16 cellular contexts compared by ENCODE assay signal in genomic region chr7:119397156-119397555, GRCh38.
DNase-seq lines count a peak whose midpoint lies in the region; ATAC-seq and TF ChIP-seq lines count a peak whose summit lies in the region.
"Had no signal": no experiment of that assay in that cellular context is flagged by ENCODE, and none has a peak within 500 bp of the region (broad histone marks: within the 10 kb centered on the region; RNA-seq: fewer than 3 reads in every experiment).

No MANE protein-coding gene starts in this region.

- no peaks in the 10 kb centered on the region for H3K79me2 ChIP-seq in neural progenitor cell (ENCODE audit: low read depth)

- intact Hi-C loops in Calu3 (cut with micrococcal nuclease; ENCODE audit: unreplicated experiment), result loop anchor here (10.0 kb wide), 1 partner anchor 1158 kb away; no protein-coding TSS in a partner anchor

- H3K27me3 Mint-ChIP-seq in neural progenitor cell (ENCODE audit: insufficient read depth, low read depth) (no peaks in the 10 kb centered on the region), Calu3 (ENCODE audit: unreplicated experiment) (no peaks in the 10 kb centered on the region)
- no peaks in the 10 kb centered on the region for H3K27me3 Mint-ChIP-seq in activated naive CD8-positive, alpha-beta T cell treated with anti-CD3 and anti-CD28 coated beads, Interleukin-2, amount 50 U/mL, for 24 hours
- H3K27me3 Mint-ChIP-seq: activated CD4-positive, alpha-beta T cell treated with anti-CD3 and anti-CD28 coated beads, Interleukin-2, amount 10 ng/mL, durations not matched to agents 7 days and 5 days; naive thymus-derived CD8-positive, alpha-beta T cell had no signal

- H3K4me3 Mint-ChIP-seq in neural progenitor cell (no peak overlapping the region), Calu3 (ENCODE audit: low read depth, unreplicated experiment) (no peak overlapping the region)
- H3K4me3 Mint-ChIP-seq in stimulated activated effector memory CD8-positive, alpha-beta T cell treated with anti-CD3 and anti-CD28 coated beads, Interleukin-12 subunit alpha, Interleukin-12 subunit beta, amount 100 ng/mL, for 72 hours, result no peak overlapping the region
- H3K4me3 Mint-ChIP-seq in activated naive CD8-positive, alpha-beta T cell treated with anti-CD3 and anti-CD28 coated beads, Interleukin-2, amount 50 U/mL, for 24 hours, result no peak overlapping the region
- H3K4me3 Mint-ChIP-seq: activated CD4-positive, alpha-beta T cell treated with anti-CD3 and anti-CD28 coated beads, Interleukin-2, amount 10 ng/mL, durations not matched to agents 7 days and 5 days; naive thymus-derived CD8-positive, alpha-beta T cell; T-helper 2 cell treated with Interferon-gamma antibody and Interleukin-4, amounts not matched to agents 5 μg/mL and 100 μg/mL, for 36 hours had no signal

- CTCF ChIA-PET in Calu3 (lab: Charles Lee), result no interaction called here

- no peaks in the 10 kb centered on the region for H3K27me3 ChIP-seq in neural progenitor cell
- H3K27me3 ChIP-seq: sigmoid colon had no signal

- no TSS peak for BruUV-seq in Calu3 (replicated peaks; lab: Mats Ljungman, UMichigan)

- H3K9me3 Mint-ChIP-seq in neural progenitor cell (no peaks in the 10 kb centered on the region), Calu3 (ENCODE audit: low read depth, unreplicated experiment) (no peaks in the 10 kb centered on the region)
- peaks cover 5% of the 10 kb centered on the region for H3K9me3 Mint-ChIP-seq in stimulated activated effector memory CD8-positive, alpha-beta T cell treated with anti-CD3 and anti-CD28 coated beads, Interleukin-12 subunit alpha, Interleukin-12 subunit beta, amount 100 ng/mL, for 72 hours
- H3K9me3 Mint-ChIP-seq in activated naive CD8-positive, alpha-beta T cell treated with anti-CD3 and anti-CD28 coated beads, Interleukin-2, amount 50 U/mL, for 24 hours, result peaks cover 4% of the 10 kb centered on the region
- H3K9me3 Mint-ChIP-seq: activated CD4-positive, alpha-beta T cell treated with anti-CD3 and anti-CD28 coated beads, Interleukin-2, amount 10 ng/mL, durations not matched to agents 7 days and 5 days had no signal

- ATAC-seq in GM19351 (IDR thresholded peaks at IDR 0.05; ENCODE audit: unreplicated experiment), result peak; percentile 80
- peak; percentile 91 for ATAC-seq in HG02610 (IDR thresholded peaks at IDR 0.05; ENCODE audit: unreplicated experiment)
- ATAC-seq in HG03159 (IDR thresholded peaks at IDR 0.05; ENCODE audit: unreplicated experiment), result peak; percentile 91
- no peak for ATAC-seq in stimulated activated effector memory CD8-positive, alpha-beta T cell treated with anti-CD3 and anti-CD28 coated beads, Interleukin-12 subunit alpha, Interleukin-12 subunit beta, amount 100 ng/mL, for 72 hours
- ATAC-seq in activated naive CD8-positive, alpha-beta T cell treated with anti-CD3 and anti-CD28 coated beads, Interleukin-2, amount 50 U/mL, for 24 hours, result no peak
- ATAC-seq: left colon; naive thymus-derived CD8-positive, alpha-beta T cell had no signal

- TF ChIP-seq CTCF in neural progenitor cell (IDR thresholded peaks at IDR 0.05) (no peak), Calu3 (IDR thresholded peaks at IDR 0.05; ENCODE audit: unreplicated experiment) (no peak)

- DNase-seq in neural progenitor cell (ENCODE audit: low spot score) (no peak), Calu3 (no peak)
- no peak for DNase-seq in stimulated activated effector memory CD8-positive, alpha-beta T cell treated with anti-CD3 and anti-CD28 coated beads, Interleukin-12 subunit alpha, Interleukin-12 subunit beta, amount 100 ng/mL, for 72 hours (ENCODE audit: low spot score in 2 of 2)
- DNase-seq in activated naive CD8-positive, alpha-beta T cell treated with anti-CD3 and anti-CD28 coated beads, Interleukin-2, amount 50 U/mL, for 24 hours, result no peak
- DNase-seq: activated CD4-positive, alpha-beta T cell treated with anti-CD3 and anti-CD28 coated beads, Interleukin-2, amount 10 ng/mL, durations not matched to agents 7 days and 5 days; activated gamma-delta T cell treated with Interleukin-2 at 50 U/mL for 16 hours; glutamatergic neuron; left colon; naive thymus-derived CD8-positive, alpha-beta T cell; NCI-H1048; sigmoid colon had no signal

- H3K4me1 Mint-ChIP-seq in neural progenitor cell (no peaks in the 10 kb centered on the region), Calu3 (ENCODE audit: low read depth, unreplicated experiment) (no peaks in the 10 kb centered on the region)
- no peaks in the 10 kb centered on the region for H3K4me1 Mint-ChIP-seq in stimulated activated effector memory CD8-positive, alpha-beta T cell treated with anti-CD3 and anti-CD28 coated beads, Interleukin-12 subunit alpha, Interleukin-12 subunit beta, amount 100 ng/mL, for 72 hours
- no peaks in the 10 kb centered on the region for H3K4me1 Mint-ChIP-seq in activated naive CD8-positive, alpha-beta T cell treated with anti-CD3 and anti-CD28 coated beads, Interleukin-2, amount 50 U/mL, for 24 hours
- H3K4me1 Mint-ChIP-seq: activated CD4-positive, alpha-beta T cell treated with anti-CD3 and anti-CD28 coated beads, Interleukin-2, amount 10 ng/mL, durations not matched to agents 7 days and 5 days; naive thymus-derived CD8-positive, alpha-beta T cell had no signal

- no peak overlapping the region for H3K4me2 ChIP-seq in neural progenitor cell

- H3K27ac Mint-ChIP-seq in neural progenitor cell (no peak overlapping the region), Calu3 (ENCODE audit: unreplicated experiment) (no peak overlapping the region)
- no peak overlapping the region for H3K27ac Mint-ChIP-seq in stimulated activated effector memory CD8-positive, alpha-beta T cell treated with anti-CD3 and anti-CD28 coated beads, Interleukin-12 subunit alpha, Interleukin-12 subunit beta, amount 100 ng/mL, for 72 hours
- H3K27ac Mint-ChIP-seq in activated naive CD8-positive, alpha-beta T cell treated with anti-CD3 and anti-CD28 coated beads, Interleukin-2, amount 50 U/mL, for 24 hours, result no peak overlapping the region
- H3K27ac Mint-ChIP-seq: activated CD4-positive, alpha-beta T cell treated with anti-CD3 and anti-CD28 coated beads, Interleukin-2, amount 10 ng/mL, durations not matched to agents 7 days and 5 days; naive thymus-derived CD8-positive, alpha-beta T cell; T-helper 2 cell treated with Interferon-gamma antibody and Interleukin-4, amounts not matched to agents 5 μg/mL and 100 μg/mL, for 36 hours had no signal

- no peak overlapping the region for H3K4me3 ChIP-seq in neural progenitor cell
- H3K4me3 ChIP-seq: sigmoid colon had no signal

- no peak overlapping the region for H3K27ac ChIP-seq in neural progenitor cell
- H3K27ac ChIP-seq: RWPE1, sigmoid colon had no signal

- no peaks in the 10 kb centered on the region for H3K9me3 ChIP-seq in neural progenitor cell (ENCODE audit: low read depth)
- H3K9me3 ChIP-seq: sigmoid colon had no signal

- peak overlapping the region; percentile 40 for H2AFZ ChIP-seq in neural progenitor cell (replicated peaks)

- no peaks in the 10 kb centered on the region for H4K20me1 ChIP-seq in neural progenitor cell (ENCODE audit: low read depth)

- H3K4me1 ChIP-seq in neural progenitor cell, result no peaks in the 10 kb centered on the region
- H3K4me1 ChIP-seq: sigmoid colon had no signal

- H3K36me3 Mint-ChIP-seq in neural progenitor cell (no peaks in the 10 kb centered on the region), Calu3 (ENCODE audit: insufficient read depth, unreplicated experiment) (no peaks in the 10 kb centered on the region)
- H3K36me3 Mint-ChIP-seq in stimulated activated effector memory CD8-positive, alpha-beta T cell treated with anti-CD3 and anti-CD28 coated beads, Interleukin-12 subunit alpha, Interleukin-12 subunit beta, amount 100 ng/mL, for 72 hours, result no peaks in the 10 kb centered on the region
- no peaks in the 10 kb centered on the region for H3K36me3 Mint-ChIP-seq in activated naive CD8-positive, alpha-beta T cell treated with anti-CD3 and anti-CD28 coated beads, Interleukin-2, amount 50 U/mL, for 24 hours (ENCODE audit: low read depth)
- H3K36me3 Mint-ChIP-seq: naive thymus-derived CD8-positive, alpha-beta T cell had no signal

- H3K36me3 ChIP-seq in neural progenitor cell, result no peaks in the 10 kb centered on the region
- H3K36me3 ChIP-seq: sigmoid colon had no signal

- H3F3A ChIP-seq in neural progenitor cell (ENCODE audit: low read depth), result no peaks in the 10 kb centered on the region

- H3K9ac ChIP-seq in neural progenitor cell, result no peak overlapping the region

Comparison
In these comparisons a context has a peak if more than half of its experiments do, and no peak if none do; other contexts are left out.
1. ATAC-seq: peak in GM19351 (single experiment), HG02610 (single experiment) and HG03159 (single experiment); none in stimulated activated effector memory CD8-positive, alpha-beta T cell treated with anti-CD3 and anti-CD28 coated beads, Interleukin-12 subunit alpha, Interleukin-12 subunit beta, amount 100 ng/mL, for 72 hours (single experiment) and activated naive CD8-positive, alpha-beta T cell treated with anti-CD3 and anti-CD28 coated beads, Interleukin-2, amount 50 U/mL, for 24 hours (single experiment).